ENCODE assay signal across 5 cellular contexts in the genomic region with DNA sequence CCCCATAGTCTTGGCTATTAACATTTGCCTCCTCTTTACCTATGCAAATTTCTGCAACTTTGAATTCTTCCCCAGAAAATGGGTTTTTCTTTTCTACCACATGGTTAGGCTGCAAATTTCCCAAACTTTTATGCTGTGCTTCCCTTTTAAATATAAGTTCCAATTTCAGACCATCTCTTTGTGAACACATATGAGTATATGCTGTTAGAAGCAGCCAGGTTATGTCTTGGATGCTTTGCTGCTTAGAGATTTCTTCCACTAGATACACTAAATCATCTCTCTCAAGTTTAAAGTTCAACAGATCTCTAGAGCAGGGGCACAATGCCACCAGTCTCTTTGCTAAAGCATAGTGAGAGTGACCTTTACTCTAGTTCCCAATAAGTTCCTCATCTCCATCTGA. TPM values are rescaled to one million over a fixed set of nuclear protein-coding genes. Genes with fewer than 3 reads are reported as not detected.
"Had no signal": no experiment of that assay in that cellular context is flagged by ENCODE, and none has a peak within 500 bp of the region (broad histone marks: within the 10 kb centered on the region; RNA-seq: fewer than 3 reads in every experiment).

No MANE protein-coding gene starts in this region.

RNA-seq across cellular contexts. Expression of a gene that starts 10.2 kb away (rescaled TPM):
- total RNA-seq: HT-29, HT1080, IMR-90, K562 had no signal
- polyA plus RNA-seq: IgD-negative memory B cell, IMR-90, K562 had no signal

RNA-seq across cellular contexts. Expression of a gene that starts 16.8 kb away (rescaled TPM):
- total RNA-seq: HT-29, HT1080, IMR-90, K562 had no signal
- polyA plus RNA-seq: IgD-negative memory B cell, IMR-90, K562 had no signal
